In genomic region chr1:244665771-244666217, GRCh38 we compare ENCODE assay signal across 8 cellular contexts. TPM values are rescaled to one million over a fixed set of nuclear protein-coding genes. Genes with fewer than 3 reads are reported as not detected.
DNase-seq lines count a peak whose midpoint lies in the region; ATAC-seq and TF ChIP-seq lines count a peak whose summit lies in the region.

No MANE protein-coding gene starts in this region.

- TF ChIP-seq CTCF in osteoblast (IDR thresholded peaks at IDR 0.05; ENCODE audit: extremely low read depth, low read depth, low read length), result no peak
- TF ChIP-seq CTCF in GM10266 (IDR thresholded peaks at IDR 0.05; ENCODE audit: control insufficient read depth, insufficient read depth, low read depth, missing control alignments), result no peak

- peak; percentile 84 for ATAC-seq in GM19035 (IDR thresholded peaks at IDR 0.05; ENCODE audit: unreplicated experiment)
- peak; percentile 92 for ATAC-seq in HG02938 (IDR thresholded peaks at IDR 0.05; ENCODE audit: unreplicated experiment)
- no peak for ATAC-seq in left lobe of liver

- H3K4me3 ChIP-seq in SJCRH30, result no peak overlapping the region
- no peak overlapping the region for H3K4me3 ChIP-seq in osteoblast (ENCODE audit: insufficient read depth, low read length)

- H3K36me3 ChIP-seq in SJCRH30, result peaks cover 10% of the 10 kb centered on the region; the same call in 1 of the 2 replicates
- H3K36me3 ChIP-seq in osteoblast (ENCODE audit: insufficient read depth, low read length), result no peaks in the 10 kb centered on the region

- H3K27me3 ChIP-seq in SJCRH30 (no peaks in the 10 kb centered on the region), osteoblast (ENCODE audit: insufficient read depth, low read length) (no peaks in the 10 kb centered on the region)

- H3K4me2 ChIP-seq in osteoblast (ENCODE audit: insufficient read depth, low read length), result peak overlapping the region; percentile 72

- H3K4me1 ChIP-seq in SJCRH30 (peaks cover 15% of the 10 kb centered on the region), osteoblast (ENCODE audit: insufficient read depth, low read length) (peaks cover 11% of the 10 kb centered on the region)

- H3K9me3 ChIP-seq in SJCRH30 (replicated peaks) (no peaks in the 10 kb centered on the region), osteoblast (ENCODE audit: low read depth, low read length) (no peaks in the 10 kb centered on the region)

- peak overlapping the region; percentile 53 for H2AFZ ChIP-seq in osteoblast (ENCODE audit: low read length)

- intact Hi-C loops in posterior cingulate gyrus (cut with DNase I), result no loop called here

- H3K27ac ChIP-seq in SJCRH30 (no peak overlapping the region), osteoblast (ENCODE audit: low read depth, low read length) (no peak overlapping the region)

- DNase-seq in SJCRH30, result peak; percentile 80 to 90
- DNase-seq in osteoblast (ENCODE audit: insufficient read length, low spot score, missing footprints), result no peak
- no peak for DNase-seq in stimulated activated CD8-positive, alpha-beta memory T cell treated with anti-CD3 and anti-CD28 coated beads, Interleukin-4, amount 100 ng/mL, for 48 hours
- DNase-seq in GM10266 (ENCODE audit: extremely low spot score), result no peak
- no peak for DNase-seq in left lobe of liver (ENCODE audit: low spot score)
- DNase-seq in posterior cingulate gyrus, result no peak

- peaks cover 18% of the 10 kb centered on the region for H4K20me1 ChIP-seq in osteoblast (ENCODE audit: insufficient read depth, low read length)

- peaks cover 61% of the 10 kb centered on the region for H3K79me2 ChIP-seq in osteoblast (ENCODE audit: insufficient read depth, low read length)

RNA-seq across cellular contexts. Expression of gene DESI2, which starts 12.9 kb away (rescaled TPM):
- 53.0 and 53.6 TPM in 2 replicates for total RNA-seq in SJCRH30 (2014; rRNA removed; shearing (Covaris generic))
- 42.0 and 48.3 TPM in 2 replicates for total RNA-seq in osteoblast
- total RNA-seq in left lobe of liver, result 8.4 TPM

Comparison
In these comparisons a context has a peak if more than half of its experiments do, and no peak if none do; other contexts are left out.
1. DNase-seq: peak in SJCRH30 (2 of 2); none in osteoblast (single experiment), stimulated activated CD8-positive, alpha-beta memory T cell treated with anti-CD3 and anti-CD28 coated beads, Interleukin-4, amount 100 ng/mL, for 48 hours (single experiment), GM10266 (single experiment), left lobe of liver (single experiment) and posterior cingulate gyrus (0 of 10).